ENCODE assay signal across 20 cellular contexts in genomic region chr18:64082054-64082453, GRCh38.
DNase-seq lines count a peak whose midpoint lies in the region; ATAC-seq and TF ChIP-seq lines count a peak whose summit lies in the region.
"Had no signal": no experiment of that assay in that cellular context is flagged by ENCODE, and none has a peak within 500 bp of the region (broad histone marks: within the 10 kb centered on the region; RNA-seq: fewer than 3 reads in every experiment).

No MANE protein-coding gene starts in this region.

- in situ Hi-C loops in ACHN (cut with HindIII; ENCODE audit: low pct_ligation_motif_present, low pct_unique_long_range_greater_than_20kb, low sequenced_read_pairs): no loop called here

- ATAC-seq in HG02981 (IDR thresholded peaks at IDR 0.05; ENCODE audit: unreplicated experiment) (no peak), HG03457 (IDR thresholded peaks at IDR 0.05; ENCODE audit: unreplicated experiment) (no peak)
- ATAC-seq: HCT116, Panc1 had no signal

- peak; percentile 21 for DNase-seq in DMS53 (lab: John Stamatoyannopoulos, UW)
- no peak for DNase-seq in DMS53 treated with DMSO at 0.1 percent for 48 hours (lab: John Stamatoyannopoulos, UW; ENCODE audit: unreplicated experiment)
- no peak for DNase-seq in GM12864 (ENCODE audit: low read depth)
- DNase-seq in NCI-H69 (lab: John Stamatoyannopoulos, UW): peak; percentile 37
- DNase-seq in cerebellar cortex (ENCODE audit: low spot score): peak; percentile 5
- DNase-seq in ACHN: no peak
- DNase-seq: AML-193; CD4-positive, alpha-beta T cell; DMS79 treated with DMSO at 0.1 percent for 48 hours; KBM-7; MG63; NCI-H2029; NCI-H774; SHP77; T-helper 9 cell had no signal

- no peak overlapping the region for H3K4me3 ChIP-seq in GM12864 (ENCODE audit: low read depth, low read length)
- H3K4me3 ChIP-seq: BLaER1 treated with 17β-estradiol and CSF1 and Interleukin-3, amounts not matched to agents 10 nM and 100 nM; MG63 had no signal

- TF ChIP-seq CTCF in GM12864 (IDR thresholded peaks at IDR 0.05; ENCODE audit: low read depth, low read length, missing control alignments): peak; percentile 4

Comparison
In these comparisons a context has a peak if more than half of its experiments do, and no peak if none do; other contexts are left out.
1. DNase-seq: peak in DMS53 (single experiment), NCI-H69 (single experiment) and cerebellar cortex (single experiment); none in DMS53 treated with DMSO at 0.1 percent for 48 hours (single experiment), GM12864 (single experiment) and ACHN (single experiment).